12 cellular contexts compared by ENCODE assay signal in genomic region chr12:14682231-14682630, GRCh38. TPM values are rescaled to one million over a fixed set of nuclear protein-coding genes. Genes with fewer than 3 reads are reported as not detected.
DNase-seq lines count a peak whose midpoint lies in the region; ATAC-seq and TF ChIP-seq lines count a peak whose summit lies in the region.
"Not testable (repeated sequence)": the region's sequence is repeated elsewhere in the genome, so short reads cannot be mapped to it uniquely, and the experiment has no call there.
"Had no signal": no experiment of that assay in that cellular context is flagged by ENCODE, and none has a peak within 500 bp of the region (broad histone marks: within the 10 kb centered on the region; RNA-seq: fewer than 3 reads in every experiment).

No MANE protein-coding gene starts in this region.

- H3K27ac Mint-ChIP-seq in activated CD8-positive, alpha-beta T cell treated with anti-CD3 and anti-CD28 coated beads for 36 hours; activated naive CD8-positive, alpha-beta T cell treated with anti-CD3 and anti-CD28 coated beads for 36 hours: not testable (repeated sequence)
- peak overlapping the region; percentile 38 for H3K27ac Mint-ChIP-seq in activated T-cell treated with anti-CD3 and anti-CD28 coated beads, Interleukin-2, amount 50 U/mL, for 72 hours
- H3K27ac Mint-ChIP-seq in activated naive CD4-positive, alpha-beta T cell treated with anti-CD3 and anti-CD28 coated beads for 36 hours = peak overlapping the region; percentile 48

- ATAC-seq in activated CD8-positive, alpha-beta T cell treated with anti-CD3 and anti-CD28 coated beads for 36 hours = peak; percentile 30
- ATAC-seq in activated T-cell treated with anti-CD3 and anti-CD28 coated beads, Interleukin-2, amount 50 U/mL, for 72 hours (replicated peaks in 1 of 2) = not testable (repeated sequence)
- peak; percentile 28 for ATAC-seq in stimulated activated naive CD8-positive, alpha-beta T cell treated with anti-CD3 and anti-CD28 coated beads, Interleukin-15, Interleukin-2, amounts not matched to agents 100 U/mL and 50 U/mL, for 24 hours

- H3K4me1 Mint-ChIP-seq in activated CD8-positive, alpha-beta T cell treated with anti-CD3 and anti-CD28 coated beads for 36 hours (ENCODE audit: low read depth) = peaks cover 15% of the 10 kb centered on the region
- peaks cover 18% of the 10 kb centered on the region for H3K4me1 Mint-ChIP-seq in activated T-cell treated with anti-CD3 and anti-CD28 coated beads, Interleukin-2, amount 50 U/mL, for 72 hours (ENCODE audit: low read depth)
- H3K4me1 Mint-ChIP-seq in activated naive CD4-positive, alpha-beta T cell treated with anti-CD3 and anti-CD28 coated beads for 36 hours (ENCODE audit: low read depth) = peaks cover 14% of the 10 kb centered on the region
- H3K4me1 Mint-ChIP-seq in activated naive CD8-positive, alpha-beta T cell treated with anti-CD3 and anti-CD28 coated beads for 36 hours = not testable (repeated sequence)

- not testable (repeated sequence) for H3K9me3 Mint-ChIP-seq in activated CD8-positive, alpha-beta T cell treated with anti-CD3 and anti-CD28 coated beads for 36 hours; activated T-cell treated with anti-CD3 and anti-CD28 coated beads, Interleukin-2, amount 50 U/mL, for 72 hours; activated naive CD4-positive, alpha-beta T cell treated with anti-CD3 and anti-CD28 coated beads for 36 hours; activated naive CD8-positive, alpha-beta T cell treated with anti-CD3 and anti-CD28 coated beads for 36 hours

- H3K4me3 Mint-ChIP-seq in activated CD8-positive, alpha-beta T cell treated with anti-CD3 and anti-CD28 coated beads for 36 hours; activated naive CD4-positive, alpha-beta T cell treated with anti-CD3 and anti-CD28 coated beads for 36 hours: not testable (repeated sequence)
- H3K4me3 Mint-ChIP-seq in activated T-cell treated with anti-CD3 and anti-CD28 coated beads, Interleukin-2, amount 50 U/mL, for 72 hours = peak overlapping the region in 1 of 2 donors; percentile 18
- peak overlapping the region; percentile 8 for H3K4me3 Mint-ChIP-seq in activated naive CD8-positive, alpha-beta T cell treated with anti-CD3 and anti-CD28 coated beads for 36 hours

- DNase-seq in activated CD4-positive, alpha-beta T cell treated with anti-CD3 and anti-CD28 coated beads for 48 hours = peak; percentile 10
- peak; percentile 19 for DNase-seq in activated CD8-positive, alpha-beta T cell treated with anti-CD3 and anti-CD28 coated beads for 36 hours
- not testable (repeated sequence) for DNase-seq in activated T-cell treated with anti-CD3 and anti-CD28 coated beads, Interleukin-2, amount 50 U/mL, for 72 hours; activated naive CD8-positive, alpha-beta T cell treated with anti-CD3 and anti-CD28 coated beads for 36 hours; stimulated activated naive CD8-positive, alpha-beta T cell treated with anti-CD3 and anti-CD28 coated beads, Interleukin-15, Interleukin-2, amounts not matched to agents 100 U/mL and 50 U/mL, for 24 hours
- peak; percentile 57 for DNase-seq in activated naive CD4-positive, alpha-beta T cell treated with anti-CD3 and anti-CD28 coated beads for 36 hours
- DNase-seq in stimulated activated CD4-positive, alpha-beta T cell treated with anti-CD3 and anti-CD28 coated beads, Interleukin-15, amount 100 ng/mL, for 24 hours = peak; percentile 4

- TF ChIP-seq CTCF in VCaP (conservative IDR thresholded peaks at IDR 0.05); activated CD8-positive, alpha-beta T cell treated with anti-CD3 and anti-CD28 coated beads for 36 hours (IDR thresholded peaks at IDR 0.05): not testable (repeated sequence)

- not testable (repeated sequence) for H3K27me3 Mint-ChIP-seq in activated CD8-positive, alpha-beta T cell treated with anti-CD3 and anti-CD28 coated beads for 36 hours; activated naive CD4-positive, alpha-beta T cell treated with anti-CD3 and anti-CD28 coated beads for 36 hours (ENCODE audit: low read depth); activated naive CD8-positive, alpha-beta T cell treated with anti-CD3 and anti-CD28 coated beads for 36 hours
- peaks cover 13% of the 10 kb centered on the region for H3K27me3 Mint-ChIP-seq in activated T-cell treated with anti-CD3 and anti-CD28 coated beads, Interleukin-2, amount 50 U/mL, for 72 hours (ENCODE audit: low read depth)

- intact Hi-C loops in activated CD8-positive, alpha-beta T cell treated with anti-CD3 and anti-CD28 coated beads for 36 hours (cut with micrococcal nuclease); activated naive CD4-positive, alpha-beta T cell treated with anti-CD3 and anti-CD28 coated beads for 36 hours (cut with micrococcal nuclease): not testable (repeated sequence)

- CTCF ChIA-PET in activated CD8-positive, alpha-beta T cell treated with anti-CD3 and anti-CD28 coated beads for 36 hours (lab: Charles Lee) = interaction anchor here (0.7 kb wide), 1 partner anchor 39 kb away, joined by 3 read pairs; no protein-coding TSS in a partner anchor
- CTCF ChIA-PET in activated naive CD4-positive, alpha-beta T cell treated with anti-CD3 and anti-CD28 coated beads for 36 hours (lab: Charles Lee) = not testable (repeated sequence)

- H3K36me3 Mint-ChIP-seq in activated CD8-positive, alpha-beta T cell treated with anti-CD3 and anti-CD28 coated beads for 36 hours (ENCODE audit: low read depth); activated T-cell treated with anti-CD3 and anti-CD28 coated beads, Interleukin-2, amount 50 U/mL, for 72 hours (ENCODE audit: insufficient read depth in 2 of 2); activated naive CD4-positive, alpha-beta T cell treated with anti-CD3 and anti-CD28 coated beads for 36 hours (ENCODE audit: low read depth); activated naive CD8-positive, alpha-beta T cell treated with anti-CD3 and anti-CD28 coated beads for 36 hours: not testable (repeated sequence)

- POLR2A ChIA-PET in activated CD8-positive, alpha-beta T cell treated with anti-CD3 and anti-CD28 coated beads for 36 hours (lab: Charles Lee) = not testable (repeated sequence)

- H3K27ac ChIP-seq in VCaP = peak overlapping the region; percentile 42

RNA-seq across cellular contexts. Expression of gene GUCY2C, which starts 14.2 kb away (rescaled TPM):
- total RNA-seq in activated CD8-positive, alpha-beta T cell treated with anti-CD3 and anti-CD28 coated beads for 36 hours = not detected
- total RNA-seq in activated T-cell treated with anti-CD3 and anti-CD28 coated beads, Interleukin-2, amount 50 U/mL, for 72 hours = not detected
- not detected for total RNA-seq in activated naive CD4-positive, alpha-beta T cell treated with anti-CD3 and anti-CD28 coated beads for 36 hours
- not detected for total RNA-seq in activated naive CD8-positive, alpha-beta T cell treated with anti-CD3 and anti-CD28 coated beads for 36 hours
- total RNA-seq: A172; Calu3; CD4-positive, alpha-beta T cell; CD8-positive, alpha-beta T cell had no signal
